ENCODE assay signal across 9 cellular contexts in the genomic region with DNA sequence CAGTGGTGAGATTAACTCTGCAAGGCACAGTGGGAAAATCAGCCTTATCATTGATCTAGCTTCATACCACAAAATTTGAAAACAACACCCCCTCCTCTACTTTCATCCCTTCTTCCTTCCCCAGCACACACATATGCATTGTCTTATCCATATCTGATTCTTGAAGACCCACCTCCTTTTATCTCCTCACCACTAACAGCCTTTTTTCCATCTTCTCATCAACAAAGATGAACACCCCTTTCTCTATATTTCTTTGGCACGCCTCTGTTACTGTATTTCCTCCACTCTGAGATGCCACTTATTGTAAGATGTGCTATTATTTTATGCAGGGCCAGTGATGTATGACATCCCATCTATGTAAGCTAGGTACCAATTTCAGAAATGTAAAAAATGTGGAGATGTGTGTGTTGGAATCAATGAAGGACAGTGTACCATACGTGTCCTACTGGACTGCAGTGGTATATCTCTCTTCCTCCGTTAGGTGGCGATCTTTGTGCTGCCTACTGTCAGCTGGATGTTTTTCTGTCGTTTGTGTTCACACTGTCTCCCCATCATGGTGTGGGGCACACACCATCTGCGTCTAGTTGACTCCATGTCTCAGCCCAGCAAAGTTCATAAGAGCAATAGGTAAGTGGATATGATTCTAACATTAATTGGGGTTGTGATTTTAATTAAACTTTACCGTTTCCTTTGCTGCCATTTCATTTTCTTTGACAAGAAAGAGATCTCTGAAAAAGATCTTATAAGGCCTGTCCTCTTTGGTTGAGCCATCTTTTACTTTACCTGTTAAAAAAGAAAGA. TPM values are rescaled to one million over a fixed set of nuclear protein-coding genes. Genes with fewer than 3 reads are reported as not detected.
A peak's percentile ranks its signal among the peaks of the same experiment; 100 is the strongest.
DNase-seq lines count a peak whose midpoint lies in the region; ATAC-seq and TF ChIP-seq lines count a peak whose summit lies in the region.
"Had no signal": no experiment of that assay in that cellular context is flagged by ENCODE, and none has a peak within 500 bp of the region (broad histone marks: within the 10 kb centered on the region; RNA-seq: fewer than 3 reads in every experiment).

No MANE protein-coding gene starts in this region.

- POLR2A ChIA-PET in CD4-positive, alpha-beta memory T cell (lab: Charles Lee; ENCODE audit: partially characterized antibody): interaction anchor here (1.3 to 1.4 kb wide), 2 partner anchors 24 to 80 kb away, joined by 6 to 7 read pairs; partner anchors contain the start of genes AMDHD1 and CCDC38

- no peak overlapping the region for H3K4me3 ChIP-seq in CD4-positive, alpha-beta memory T cell (ENCODE audit: low read length in 2 of 2)
- H3K4me3 ChIP-seq in fibroblast of lung (replicated peaks in 1 of 4; ENCODE audit: control extremely low read depth in 1 of 4, insufficient read depth in 1 of 4, low read depth in 3 of 4, low read length in 4 of 4) (no peak overlapping the region), aorta (ENCODE audit: low read length in 2 of 2) (no peak overlapping the region)
- H3K4me3 ChIP-seq: SJSA1 had no signal

- H3K36me3 Mint-ChIP-seq in CD4-positive, alpha-beta memory T cell: no peaks in the 10 kb centered on the region
- peaks cover 5% of the 10 kb centered on the region for H3K36me3 Mint-ChIP-seq in neural crest cell (ENCODE audit: low read depth)

- H4K20me1 ChIP-seq in fibroblast of lung (ENCODE audit: control insufficient read depth, extremely low read depth, insufficient read depth, low read length): no peaks in the 10 kb centered on the region

- H3K36me3 ChIP-seq in CD4-positive, alpha-beta memory T cell (ENCODE audit: insufficient read depth, low read length): no peaks in the 10 kb centered on the region
- H3K36me3 ChIP-seq in fibroblast of lung (ENCODE audit: control insufficient read depth, insufficient read depth, low read length) (no peaks in the 10 kb centered on the region), aorta (ENCODE audit: control insufficient read depth in 1 of 2, insufficient read depth in 2 of 2, low read length in 1 of 2) (no peaks in the 10 kb centered on the region)
- H3K36me3 ChIP-seq: SJSA1 had no signal

- no peak overlapping the region for H3K9ac ChIP-seq in fibroblast of lung (ENCODE audit: insufficient read depth, low read length)

- H3K27ac ChIP-seq in CD4-positive, alpha-beta memory T cell (ENCODE audit: low read depth, low read length): no peak overlapping the region
- H3K27ac ChIP-seq in fibroblast of lung (ENCODE audit: insufficient read depth, low read length): no peak overlapping the region
- H3K27ac ChIP-seq in aorta (ENCODE audit: low read depth in 1 of 2, low read length in 2 of 2): no peak overlapping the region
- H3K27ac ChIP-seq: SJSA1 had no signal

- intact Hi-C loops in CD4-positive, alpha-beta memory T cell (cut with micrococcal nuclease): loop anchor here (1.0 to 2.0 kb wide), 2 partner anchors 25 to 598 kb away; partner anchors contain the start of gene AMDHD1
- intact Hi-C loops in aorta (cut with DNase I): loop anchor here in 1 of 2 donors (5.0 kb wide), 1 partner anchor 79 kb away; the partner anchor contains the start of gene HAL

- CTCF ChIA-PET in CD4-positive, alpha-beta memory T cell (lab: Charles Lee; ENCODE audit: partially characterized antibody): interaction anchor here (0.7 to 6.1 kb wide), 17 partner anchors 10 to 598 kb away, joined by 3 to 196 read pairs (median 4); partner anchors contain the start of genes AMDHD1, CCDC38 and HAL

- WGBS in aorta, 2 donors: 24 to 30% methylated on average over 7 of the region's 7 CpGs

- DNase-seq in CD4-positive, alpha-beta memory T cell: peak; percentile 44 to 61 (median 57)
- DNase-seq in NCI-H748 treated with DMSO at 0.1 percent for 48 hours (lab: John Stamatoyannopoulos, UW) (peak; percentile 64), fibroblast of lung (ENCODE audit: low read depth in 2 of 2) (peak; percentile 35 to 53), neural crest cell (ENCODE audit: low read depth, low spot score) (peak; percentile 29), aorta (peak in 1 of 2 donors; percentile 42)
- peak; percentile 27 for DNase-seq in activated CD8-positive, alpha-beta memory T cell treated with anti-CD3 and anti-CD28 coated beads, Interleukin-2, amount 50 U/mL, for 4 hours

- no peaks in the 10 kb centered on the region for H3K27me3 Mint-ChIP-seq in CD4-positive, alpha-beta memory T cell
- H3K27me3 Mint-ChIP-seq in neural crest cell (ENCODE audit: low read depth): peaks cover 19% of the 10 kb centered on the region

- no peaks in the 10 kb centered on the region for H3K4me1 Mint-ChIP-seq in CD4-positive, alpha-beta memory T cell
- no peaks in the 10 kb centered on the region for H3K4me1 Mint-ChIP-seq in neural crest cell

- no peak overlapping the region for H3K27ac Mint-ChIP-seq in CD4-positive, alpha-beta memory T cell
- no peak overlapping the region for H3K27ac Mint-ChIP-seq in neural crest cell (ENCODE audit: unreplicated experiment)

- H3K4me3 Mint-ChIP-seq in CD4-positive, alpha-beta memory T cell: no peak overlapping the region
- H3K4me3 Mint-ChIP-seq in neural crest cell: no peak overlapping the region

- no peaks in the 10 kb centered on the region for H3K79me2 ChIP-seq in fibroblast of lung (ENCODE audit: control insufficient read depth, insufficient read depth, low read length)

- peak; percentile 92 to 96 for TF ChIP-seq CTCF in fibroblast of lung (conservative IDR thresholded peaks at IDR 0.05 in 1 of 2, IDR thresholded peaks at IDR 0.05 in 1 of 2; ENCODE audit: low read depth in 1 of 2, low read length in 2 of 2)
- TF ChIP-seq CTCF in neural crest cell (conservative IDR thresholded peaks at IDR 0.05): peak; percentile 83

- H3K4me2 ChIP-seq in fibroblast of lung (ENCODE audit: extremely low read depth, insufficient read depth, low read length): no peak overlapping the region

- H3K27me3 ChIP-seq in CD4-positive, alpha-beta memory T cell (ENCODE audit: insufficient read depth, low read length): no peaks in the 10 kb centered on the region
- H3K27me3 ChIP-seq in fibroblast of lung (ENCODE audit: control insufficient read depth, insufficient read depth, low read length) (peaks cover 4% of the 10 kb centered on the region), aorta (ENCODE audit: control insufficient read depth in 1 of 2, insufficient read depth in 2 of 2, low read length in 1 of 2) (no peaks in the 10 kb centered on the region)

- H2AFZ ChIP-seq in fibroblast of lung (ENCODE audit: low read length): no peak overlapping the region

- H3K9me3 Mint-ChIP-seq in CD4-positive, alpha-beta memory T cell: peaks cover 0 to 6% (median 0%) of the 10 kb centered on the region in 8 donors
- H3K9me3 Mint-ChIP-seq in neural crest cell: peaks cover 6% of the 10 kb centered on the region

- peak; percentile 89 for ATAC-seq in GM19035 (IDR thresholded peaks at IDR 0.05; ENCODE audit: unreplicated experiment)
- peak; percentile 75 for ATAC-seq in HG03460 (IDR thresholded peaks at IDR 0.05; ENCODE audit: unreplicated experiment)
- ATAC-seq in aorta (ENCODE audit: low FRiP score): peak; percentile 74

- H3K4me1 ChIP-seq in CD4-positive, alpha-beta memory T cell (ENCODE audit: insufficient read depth, low read length): no peaks in the 10 kb centered on the region
- no peaks in the 10 kb centered on the region for H3K4me1 ChIP-seq in fibroblast of lung (ENCODE audit: control insufficient read depth, extremely low read depth, insufficient read depth, low read length)
- H3K4me1 ChIP-seq in aorta (ENCODE audit: control insufficient read depth in 1 of 2, insufficient read depth in 2 of 2, low read length in 2 of 2): no peaks in the 10 kb centered on the region
- H3K4me1 ChIP-seq: SJSA1 had no signal

- H3K9me3 ChIP-seq in CD4-positive, alpha-beta memory T cell (ENCODE audit: control insufficient read depth in 1 of 2, low read length in 2 of 2): no peaks in the 10 kb centered on the region
- H3K9me3 ChIP-seq in fibroblast of lung (ENCODE audit: control insufficient read depth, insufficient read depth, low read depth, low read length) (no peaks in the 10 kb centered on the region), aorta (ENCODE audit: control insufficient read depth, low read length) (no peaks in the 10 kb centered on the region)
- H3K9me3 ChIP-seq: SJSA1 had no signal

RNA-seq across cellular contexts. Expression of gene CCDC38, which starts 24.0 kb away (rescaled TPM):
- 1 to 10 TPM in 1 of 2 experiments, under 1 TPM in 1; 0.23 to 1.0 TPM for total RNA-seq in CD4-positive, alpha-beta memory T cell
- polyA plus RNA-seq in CD4-positive, alpha-beta memory T cell: under 1 TPM in 1 of 2 donors, not detected in 1; 0.09 TPM
- not detected in 2 replicates for total RNA-seq in fibroblast of lung
- polyA plus RNA-seq in fibroblast of lung: 0.05 TPM in 1 of 2 replicates, not detected in the other
- polyA plus RNA-seq in fibroblast of lung (2012): not detected in 2 replicates
- polyA minus RNA-seq in fibroblast of lung (ENCODE audit: low replicate concordance): not detected in 2 replicates
- total RNA-seq in neural crest cell: 0.18 TPM in 1 of 2 replicates, not detected in the other
- total RNA-seq in aorta: not detected
- polyA plus RNA-seq in aorta: not detected

RNA-seq across cellular contexts. Expression of gene AMDHD1, which starts 24.7 kb away (rescaled TPM):
- total RNA-seq in CD4-positive, alpha-beta memory T cell: 1 to 10 TPM; 1.8 to 2.3 TPM
- polyA plus RNA-seq in CD4-positive, alpha-beta memory T cell: under 1 TPM in 1 of 2 donors, not detected in 1; 0.29 TPM
- total RNA-seq in fibroblast of lung (under 0.01 and 0.33 TPM in 2 replicates), neural crest cell (0.18 and 0.30 TPM in 2 replicates), aorta (under 1 TPM; 0.51 to 0.75 TPM)
- polyA plus RNA-seq in fibroblast of lung (0.08 and 0.25 TPM in 2 replicates), aorta (1 to 10 TPM; 1.0 to 4.6 TPM)
- 0.10 TPM in 1 of 2 replicates, not detected in the other for polyA plus RNA-seq in fibroblast of lung (2012)
- not detected in 2 replicates for polyA minus RNA-seq in fibroblast of lung (ENCODE audit: low replicate concordance)

RNA-seq across cellular contexts. Expression of gene SNRPF, which starts 59.6 kb away (rescaled TPM):
- total RNA-seq in CD4-positive, alpha-beta memory T cell: 10 to 100 TPM; 16.7 to 19.5 TPM
- 10 to 100 TPM; 42.9 to 60.5 TPM for polyA plus RNA-seq in CD4-positive, alpha-beta memory T cell
- total RNA-seq in fibroblast of lung: 11.3 and 14.2 TPM in 2 replicates
- 25.0 and 35.2 TPM in 2 replicates for polyA plus RNA-seq in fibroblast of lung
- 61.2 and 71.8 TPM in 2 replicates for polyA plus RNA-seq in fibroblast of lung (2012)
- polyA minus RNA-seq in fibroblast of lung (ENCODE audit: low replicate concordance): 6.0 and 6.4 TPM in 2 replicates
- total RNA-seq in neural crest cell: 70.6 and 71.5 TPM in 2 replicates
- 10 to 100 TPM; 11.7 to 14.9 TPM for total RNA-seq in aorta
- 10 to 100 TPM; 17.5 to 41.3 TPM for polyA plus RNA-seq in aorta
